In the genomic region with DNA sequence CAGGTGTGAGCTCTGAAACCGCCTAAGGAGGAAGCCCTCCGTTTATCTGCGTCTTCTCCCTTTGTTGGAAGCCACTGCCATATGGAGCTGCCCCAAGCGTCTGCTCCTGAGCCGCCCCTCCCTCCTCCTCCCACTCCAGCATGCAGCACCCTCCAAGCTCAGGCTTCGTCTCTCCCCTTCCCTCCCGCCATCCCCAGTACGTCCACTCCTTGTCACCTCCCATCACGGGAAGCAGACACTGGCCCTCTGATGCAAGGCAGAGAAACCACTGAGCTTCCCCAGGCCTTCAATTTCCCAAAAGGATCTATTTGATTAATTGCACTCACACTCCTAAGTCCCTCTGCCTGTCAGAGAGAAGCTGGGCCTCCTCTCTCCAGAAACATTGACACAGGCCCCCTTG, we compare ENCODE assay signal across 22 cellular contexts. TPM values are rescaled to one million over a fixed set of nuclear protein-coding genes. Genes with fewer than 3 reads are reported as not detected.
DNase-seq lines count a peak whose midpoint lies in the region; TF ChIP-seq lines count a peak whose summit lies in the region.
"Had no signal": no experiment of that assay in that cellular context is flagged by ENCODE, and none has a peak within 500 bp of the region (broad histone marks: within the 10 kb centered on the region; RNA-seq: fewer than 3 reads in every experiment).

No MANE protein-coding gene starts in this region.

- peak; percentile 19 for DNase-seq in NCI-H2227 (lab: John Stamatoyannopoulos, UW; ENCODE audit: unreplicated experiment)
- DNase-seq in NCI-H2227 treated with DMSO at 0.1 percent for 48 hours (lab: John Stamatoyannopoulos, UW): no peak
- peak; percentile 100 for DNase-seq in WERI-Rb-1
- peak; percentile 31 for DNase-seq in iPS-NIHi7 (ENCODE audit: extremely low spot score)
- no peak for DNase-seq in BE2C
- DNase-seq in MG63: no peak
- DNase-seq in globus pallidus (ENCODE audit: low spot score): no peak
- DNase-seq in stimulated activated CD4-positive, alpha-beta T cell treated with anti-CD3 and anti-CD28 coated beads, Interleukin-2, amount 100 ng/mL, for 24 hours: no peak
- DNase-seq: activated CD4-positive, alpha-beta T cell treated with anti-CD3 and anti-CD28 coated beads for 1 hour; activated naive CD4-positive, alpha-beta T cell treated with anti-CD3 and anti-CD28 coated beads, Interleukin-2, amount 50 U/mL, for 16 hours; aorta; effector CD4-positive, alpha-beta T cell; GDM1; left ventricle myocardium inferior; mucosa of descending colon; NCI-H146; stimulated activated CD4-positive, alpha-beta T cell treated with anti-CD3 and anti-CD28 coated beads, Interleukin-12 subunit alpha, Interleukin-12 subunit beta, amount 100 ng/mL, for 4 hours; stimulated activated CD8-positive, alpha-beta memory T cell treated with anti-CD3 and anti-CD28 coated beads, Interleukin-4, amount 100 ng/mL, for 48 hours had no signal

- peak overlapping the region; percentile 96 for H3K27ac ChIP-seq in WERI-Rb-1
- H3K27ac ChIP-seq: A549; BLaER1 treated with 17β-estradiol and CSF1 and Interleukin-3, amounts not matched to agents 10 nM and 100 nM; esophagus muscularis mucosa; left ventricle myocardium inferior; RWPE1 had no signal

- TF ChIP-seq CTCF in WERI-Rb-1 (IDR thresholded peaks at IDR 0.05; ENCODE audit: low read depth, low read length) (no peak), BE2C (IDR thresholded peaks at IDR 0.05; ENCODE audit: low read depth, low read length) (no peak)

- H3K27me3 ChIP-seq in WERI-Rb-1 (ENCODE audit: insufficient read depth, low read depth, severe bottlenecking) (no peaks in the 10 kb centered on the region), BE2C (no peaks in the 10 kb centered on the region), MG63 (no peaks in the 10 kb centered on the region)
- H3K27me3 ChIP-seq: BLaER1 treated with 17β-estradiol and CSF1 and Interleukin-3, amounts not matched to agents 10 nM and 100 nM; esophagus muscularis mucosa had no signal

- H3K4me3 ChIP-seq in WERI-Rb-1 (ENCODE audit: low read depth, low read length) (peak overlapping the region; percentile 8), BE2C (ENCODE audit: low read depth, low read length) (no peak overlapping the region), MG63 (no peak overlapping the region)
- H3K4me3 ChIP-seq: A549; BLaER1 treated with 17β-estradiol and CSF1 and Interleukin-3, amounts not matched to agents 10 nM and 100 nM; esophagus muscularis mucosa; left ventricle myocardium inferior; mucosa of descending colon had no signal

- H3K9me3 ChIP-seq in WERI-Rb-1 (ENCODE audit: severe bottlenecking) (no peaks in the 10 kb centered on the region), BE2C (no peaks in the 10 kb centered on the region), MG63 (no peaks in the 10 kb centered on the region)
- H3K9me3 ChIP-seq: A549; BLaER1 treated with 17β-estradiol and CSF1 and Interleukin-3, amounts not matched to agents 10 nM and 100 nM; esophagus muscularis mucosa; left ventricle myocardium inferior; mucosa of descending colon had no signal

- H3K36me3 ChIP-seq in WERI-Rb-1: peaks cover 7% of the 10 kb centered on the region; the same call in 1 of the 2 replicates
- no peaks in the 10 kb centered on the region for H3K36me3 ChIP-seq in BE2C
- no peaks in the 10 kb centered on the region; the same call in 1 of the 2 replicates for H3K36me3 ChIP-seq in MG63
- H3K36me3 ChIP-seq: BLaER1 treated with 17β-estradiol and CSF1 and Interleukin-3, amounts not matched to agents 10 nM and 100 nM; left ventricle myocardium inferior had no signal

- peaks cover 7% of the 10 kb centered on the region for H3K4me1 ChIP-seq in BE2C

RNA-seq across cellular contexts. Expression of a gene that starts 52.5 kb away (rescaled TPM):
- 34.4 TPM for polyA plus RNA-seq in BE2C (2012; ENCODE audit: insufficient read depth, insufficient read length, low read depth)
- 16.8 and 21.7 TPM in 2 replicates for total RNA-seq in MG63 (2014; rRNA removed; shearing (Covaris generic); ENCODE audit: low replicate concordance)

Comparison
In these comparisons a context has a peak if more than half of its experiments do, and no peak if none do; other contexts are left out.
1. DNase-seq: peak in NCI-H2227 (single experiment), WERI-Rb-1 (single experiment) and iPS-NIHi7 (single experiment); none in NCI-H2227 treated with DMSO at 0.1 percent for 48 hours (single experiment), BE2C (single experiment), MG63 (single experiment), globus pallidus (single experiment) and stimulated activated CD4-positive, alpha-beta T cell treated with anti-CD3 and anti-CD28 coated beads, Interleukin-2, amount 100 ng/mL, for 24 hours (0 of 2).